Comparison of ENCODE assay signal across 8 cellular contexts in the genomic region with DNA sequence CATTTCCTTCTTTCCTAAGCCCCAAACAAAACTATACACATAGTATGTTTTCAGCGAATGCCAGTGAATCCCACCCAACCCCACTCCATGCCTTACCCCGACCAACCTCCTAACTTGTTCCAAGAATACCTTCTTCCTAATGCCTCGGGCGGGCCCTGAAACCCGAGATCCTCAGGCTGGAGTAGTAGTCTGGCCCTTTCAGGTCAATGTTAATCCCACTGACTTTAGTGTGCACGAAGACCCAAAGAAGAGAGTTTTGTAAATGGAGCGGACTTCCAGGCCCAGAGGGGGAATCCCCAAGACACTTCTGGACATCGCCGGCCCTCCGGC. TPM values are rescaled to one million over a fixed set of nuclear protein-coding genes. Genes with fewer than 3 reads are reported as not detected.
DNase-seq lines count a peak whose midpoint lies in the region; ATAC-seq and TF ChIP-seq lines count a peak whose summit lies in the region.

No MANE protein-coding gene starts in this region.

- H3K36me3 Mint-ChIP-seq in naive B cell (peaks cover 0 to 23% of the 10 kb centered on the region in 2 donors), osteocyte (ENCODE audit: unreplicated experiment) (peaks cover 33% of the 10 kb centered on the region)

- H3K4me3 Mint-ChIP-seq in naive B cell (no peak overlapping the region), osteocyte (ENCODE audit: unreplicated experiment) (no peak overlapping the region)

- peaks cover 9% of the 10 kb centered on the region for H3K4me1 ChIP-seq in ectodermal cell (ENCODE audit: control insufficient read depth, insufficient read depth, low read length)

- H3K27me3 Mint-ChIP-seq in naive B cell (no peaks in the 10 kb centered on the region), osteocyte (ENCODE audit: unreplicated experiment) (no peaks in the 10 kb centered on the region)

- no peak for TF ChIP-seq CTCF in AG09309 (IDR thresholded peaks at IDR 0.05; ENCODE audit: control insufficient read depth, insufficient read depth, low read depth, low read length, missing control alignments)
- no peak for TF ChIP-seq CTCF in osteocyte (IDR thresholded peaks at IDR 0.05)

- peaks cover 41% of the 10 kb centered on the region for H3K36me3 ChIP-seq in ectodermal cell (ENCODE audit: control insufficient read depth, insufficient read depth, low read length)

- no peaks in the 10 kb centered on the region for H3K27me3 ChIP-seq in ectodermal cell (ENCODE audit: control insufficient read depth, insufficient read depth, low read length, poor library complexity, severe bottlenecking)

- peak; percentile 1 for ATAC-seq in naive B cell (ENCODE audit: low read depth in 2 of 2)
- no peak for ATAC-seq in left lobe of liver

- H3K9me3 Mint-ChIP-seq in naive B cell = no peaks in the 10 kb centered on the region
- no peaks in the 10 kb centered on the region for H3K9me3 Mint-ChIP-seq in osteocyte (ENCODE audit: unreplicated experiment)

- H3K27ac Mint-ChIP-seq in naive B cell = no peak overlapping the region
- H3K27ac Mint-ChIP-seq in osteocyte (ENCODE audit: unreplicated experiment) = no peak overlapping the region

- H3K4me1 Mint-ChIP-seq in naive B cell (peaks cover 26 to 35% (median 30%) of the 10 kb centered on the region in 3 donors), osteocyte (ENCODE audit: unreplicated experiment) (peaks cover 23% of the 10 kb centered on the region)

- WGBS in ectodermal cell, 2 experiments = 2 to 4% methylated on average over 10 of the region's 10 CpGs

- no peaks in the 10 kb centered on the region for H3K9me3 ChIP-seq in ectodermal cell (ENCODE audit: control insufficient read depth, low read length)

- H3K27ac ChIP-seq in ectodermal cell (ENCODE audit: insufficient read depth, low read depth, low read length, poor library complexity, severe bottlenecking) = peak overlapping the region; percentile 70

- DNase-seq in AG09309 (ENCODE audit: low read depth) (no peak), HPDE6-E6E7 (ENCODE audit: extremely low spot score) (peak; percentile 31), naive B cell (no peak), left lobe of liver (ENCODE audit: low spot score) (no peak), osteocyte (ENCODE audit: extremely low spot score, unreplicated experiment) (no peak), kidney tubule cell (ENCODE audit: low spot score) (no peak), NCI-H1694 (lab: John Stamatoyannopoulos, UW) (no peak)

- H3K4me3 ChIP-seq in AG09309 (ENCODE audit: control insufficient read depth, low read depth, low read length) (peak overlapping the region; percentile 99), ectodermal cell (ENCODE audit: insufficient read depth, low read depth, low read length) (peak overlapping the region; percentile 99)

RNA-seq across cellular contexts. Expression of gene YIPF3, which starts 0.4 kb away (rescaled TPM):
- polyA plus RNA-seq in ectodermal cell (2013, experiment 1 of 4) = 104 TPM
- polyA plus RNA-seq in ectodermal cell (2013, experiment 2 of 4) = 117 TPM
- 86.6 TPM for polyA plus RNA-seq in ectodermal cell (2013, experiment 3 of 4)
- 101 TPM for polyA plus RNA-seq in ectodermal cell (2013, experiment 4 of 4)
- polyA plus RNA-seq in naive B cell (ENCODE audit: low read depth in 6 of 6) = 10 to 100 TPM; 72.5 to 97.5 (median 89.9) TPM
- total RNA-seq in left lobe of liver (67.9 TPM), osteocyte (148 and 151 TPM in 2 replicates)

RNA-seq across cellular contexts. Expression of gene POLR1C, which starts 0.6 kb away (rescaled TPM):
- 33.7 TPM for polyA plus RNA-seq in ectodermal cell (2013, experiment 1 of 4)
- 38.0 TPM for polyA plus RNA-seq in ectodermal cell (2013, experiment 2 of 4)
- 30.3 TPM for polyA plus RNA-seq in ectodermal cell (2013, experiment 3 of 4)
- 33.1 TPM for polyA plus RNA-seq in ectodermal cell (2013, experiment 4 of 4)
- 10 to 100 TPM in 4 of 6 donors, 1 to 10 TPM in 2; 9.3 to 19.8 (median 13.1) TPM for polyA plus RNA-seq in naive B cell (ENCODE audit: low read depth in 6 of 6)
- total RNA-seq in left lobe of liver (13.3 TPM), osteocyte (27.9 and 32.8 TPM in 2 replicates)

RNA-seq across cellular contexts. Expression of gene LRRC73, which starts 6.2 kb away (rescaled TPM):
- polyA plus RNA-seq in ectodermal cell (2013, experiment 1 of 4) = 0.74 TPM
- polyA plus RNA-seq in ectodermal cell (2013, experiment 2 of 4) = 0.27 TPM
- polyA plus RNA-seq in ectodermal cell (2013, experiment 3 of 4) = 0.32 TPM
- polyA plus RNA-seq in ectodermal cell (2013, experiment 4 of 4) = 0.69 TPM
- polyA plus RNA-seq in naive B cell (ENCODE audit: low read depth in 6 of 6) = not detected
- total RNA-seq in left lobe of liver (0.40 TPM), osteocyte (0.29 and 0.40 TPM in 2 replicates)

RNA-seq across cellular contexts. Expression of gene TJAP1, which starts 39.0 kb away (rescaled TPM):
- polyA plus RNA-seq in ectodermal cell (2013, experiment 1 of 4) = 58.9 TPM
- 54.8 TPM for polyA plus RNA-seq in ectodermal cell (2013, experiment 2 of 4)
- 42.8 TPM for polyA plus RNA-seq in ectodermal cell (2013, experiment 3 of 4)
- polyA plus RNA-seq in ectodermal cell (2013, experiment 4 of 4) = 45.1 TPM
- polyA plus RNA-seq in naive B cell (ENCODE audit: low read depth in 6 of 6) = 10 to 100 TPM in 3 of 6 donors, 1 to 10 TPM in 3; 6.9 to 16.7 (median 9.2) TPM
- total RNA-seq in left lobe of liver = 14.0 TPM
- 38.7 and 42.8 TPM in 2 replicates for total RNA-seq in osteocyte

RNA-seq across cellular contexts. Expression of gene XPO5, which starts 59.5 kb away (rescaled TPM):
- 72.4 TPM for polyA plus RNA-seq in ectodermal cell (2013, experiment 1 of 4)
- polyA plus RNA-seq in ectodermal cell (2013, experiment 2 of 4) = 73.8 TPM
- polyA plus RNA-seq in ectodermal cell (2013, experiment 3 of 4) = 48.7 TPM
- 55.2 TPM for polyA plus RNA-seq in ectodermal cell (2013, experiment 4 of 4)
- 10 to 100 TPM in 1 of 6 donors, 1 to 10 TPM in 5; 5.0 to 15.3 (median 7.7) TPM for polyA plus RNA-seq in naive B cell (ENCODE audit: low read depth in 6 of 6)
- total RNA-seq in left lobe of liver (14.6 TPM), osteocyte (35.0 and 38.7 TPM in 2 replicates)
